ENCODE assay signal across 8 cellular contexts in genomic region chr6:10426781-10427279, GRCh38. TPM values are rescaled to one million over a fixed set of nuclear protein-coding genes. Genes with fewer than 3 reads are reported as not detected.
DNase-seq lines count a peak whose midpoint lies in the region; ATAC-seq and TF ChIP-seq lines count a peak whose summit lies in the region.

No MANE protein-coding gene starts in this region.

- TF ChIP-seq CTCF in heart left ventricle (IDR thresholded peaks at IDR 0.05), result no peak
- no peak for TF ChIP-seq CTCF in astrocyte of the spinal cord (IDR thresholded peaks at IDR 0.05; ENCODE audit: low read depth, low read length)
- TF ChIP-seq CTCF in lower lobe of right lung (IDR thresholded peaks at IDR 0.05), result no peak
- TF ChIP-seq CTCF in upper lobe of left lung (IDR thresholded peaks at IDR 0.05), result no peak

- ATAC-seq in heart left ventricle (no peak), left cardiac atrium (no peak), lower lobe of right lung (no peak), upper lobe of left lung (ENCODE audit: low FRiP score in 2 of 2) (no peak), GM21737 (IDR thresholded peaks at IDR 0.05; ENCODE audit: unreplicated experiment) (no peak), HG03175 (IDR thresholded peaks at IDR 0.05; ENCODE audit: unreplicated experiment) (no peak), HG03135 (IDR thresholded peaks at IDR 0.05; ENCODE audit: unreplicated experiment) (no peak)

- no peak for TF ChIP-seq EP300 in upper lobe of left lung (IDR thresholded peaks at IDR 0.05)

- H3K4me1 ChIP-seq in heart left ventricle, result peaks cover 0 to 18% (median 8%) of the 10 kb centered on the region in 12 donors
- H3K4me1 ChIP-seq in lower lobe of right lung, result peaks cover 13% of the 10 kb centered on the region
- peaks cover 11 to 25% (median 17%) of the 10 kb centered on the region in 4 donors for H3K4me1 ChIP-seq in upper lobe of left lung

- H3K4me3 ChIP-seq in heart left ventricle, result peak overlapping the region; percentile 28 to 58 (median 50)
- H3K4me3 ChIP-seq in astrocyte of the spinal cord (ENCODE audit: low read depth, low read length), result peak overlapping the region; percentile 40
- H3K4me3 ChIP-seq in lower lobe of right lung, result peak overlapping the region; percentile 59
- peak overlapping the region in 3 of 4 donors; percentile 40 to 58 (median 46) for H3K4me3 ChIP-seq in upper lobe of left lung

- H3K9me3 ChIP-seq in heart left ventricle, result no peaks in the 10 kb centered on the region
- no peaks in the 10 kb centered on the region for H3K9me3 ChIP-seq in lower lobe of right lung
- H3K9me3 ChIP-seq in upper lobe of left lung, result no peaks in the 10 kb centered on the region

- no peak for TF ChIP-seq POLR2A in heart left ventricle (IDR thresholded peaks at IDR 0.05)
- TF ChIP-seq POLR2A in upper lobe of left lung (IDR thresholded peaks at IDR 0.05), result no peak

- WGBS in heart left ventricle, 4 donors, result 35 to 38% (median 35%) methylated on average over 6 of the region's 6 CpGs
- WGBS in upper lobe of left lung, 2 donors, result 14 to 18% methylated on average over 6 of the region's 6 CpGs

- H3K27ac ChIP-seq in heart left ventricle (peak overlapping the region in 1 of 12 donors; percentile 7), lower lobe of right lung (no peak overlapping the region), upper lobe of left lung (no peak overlapping the region)

- in situ Hi-C loops in astrocyte of the spinal cord (cut with HindIII; ENCODE audit: low sequenced_read_pairs), result no loop called here

- H3K27me3 ChIP-seq in heart left ventricle (peaks cover 17 to 79% (median 51%) of the 10 kb centered on the region in 9 donors), lower lobe of right lung (ENCODE audit: low read depth) (peaks cover 55% of the 10 kb centered on the region), upper lobe of left lung (peaks cover 0 to 48% (median 21%) of the 10 kb centered on the region in 4 donors)

- intact Hi-C loops in heart left ventricle (cut with DNase I), result loop anchor here in 2 of 10 donors (5.0 to 10.0 kb wide), 2 partner anchors 882 to 885 kb away; no protein-coding TSS in a partner anchor
- intact Hi-C loops in left cardiac atrium (cut with DNase I), result loop anchor here (5.0 to 10.0 kb wide), 2 partner anchors 890 to 1442 kb away; no protein-coding TSS in a partner anchor
- intact Hi-C loops in lower lobe of right lung (cut with DNase I), result no loop called here

- DNase-seq in heart left ventricle, result no peak
- no peak for DNase-seq in left cardiac atrium
- DNase-seq in astrocyte of the spinal cord (ENCODE audit: low read depth, low spot score), result no peak
- DNase-seq in lower lobe of right lung, result no peak
- DNase-seq in upper lobe of left lung, result no peak

- H3K36me3 ChIP-seq in heart left ventricle (no peaks in the 10 kb centered on the region), lower lobe of right lung (no peaks in the 10 kb centered on the region), upper lobe of left lung (no peaks in the 10 kb centered on the region)

RNA-seq across cellular contexts. Expression of gene TFAP2A, which starts 12.0 kb away (rescaled TPM):
- total RNA-seq in heart left ventricle (1 to 10 TPM in 1 of 9 donors, under 1 TPM in 7, not detected in 1; 0.16 to 1.4 (median 0.31) TPM), left cardiac atrium (under 1 TPM; 0.44 to 0.79 TPM), lower lobe of right lung (0.47 TPM), upper lobe of left lung (1 to 10 TPM in 4 of 6 donors, under 1 TPM in 1, not detected in 1; 0.69 to 7.8 (median 1.1) TPM)
- under 1 TPM; 0.11 to 0.30 TPM for polyA plus RNA-seq in heart left ventricle
